In genomic region chr6:29553268-29554057, GRCh38 we compare ENCODE assay signal across 9 cellular contexts. TPM values are rescaled to one million over a fixed set of nuclear protein-coding genes. Genes with fewer than 3 reads are reported as not detected.
DNase-seq lines count a peak whose midpoint lies in the region; ATAC-seq and TF ChIP-seq lines count a peak whose summit lies in the region.
"Had no signal": no experiment of that assay in that cellular context is flagged by ENCODE, and none has a peak within 500 bp of the region (broad histone marks: within the 10 kb centered on the region; RNA-seq: fewer than 3 reads in every experiment).

No MANE protein-coding gene starts in this region.

- H3K9me3 ChIP-seq in right lobe of liver (no peaks in the 10 kb centered on the region), stomach (no peaks in the 10 kb centered on the region)

- no peak for TF ChIP-seq EP300 in stomach (IDR thresholded peaks at IDR 0.05)

- TF ChIP-seq CTCF in GM12865 (IDR thresholded peaks at IDR 0.05; ENCODE audit: insufficient read depth, low read depth, low read length, missing control alignments) (no peak), right lobe of liver (IDR thresholded peaks at IDR 0.05) (no peak), stomach (IDR thresholded peaks at IDR 0.05) (no peak)

- WGBS in right lobe of liver (ENCODE audit: insufficient coverage, low coverage, low lambda C conversion rate, missing lambda C conversion rate): 18% methylated on average over 22 of the region's 83 CpGs
- 4 to 6% (median 5%) methylated on average over 63 to 83 of the region's 83 CpGs for WGBS in stomach, 5 donors

- peak; percentile 54 to 72 (median 65) for ATAC-seq in right lobe of liver

- H3K27ac ChIP-seq in right lobe of liver: no peak overlapping the region
- H3K27ac ChIP-seq in stomach: peak overlapping the region in 3 of 5 donors; percentile 21 to 55 (median 54)

- H3K36me3 ChIP-seq in right lobe of liver (no peaks in the 10 kb centered on the region), stomach (no peaks in the 10 kb centered on the region)

- H3K4me1 ChIP-seq in right lobe of liver (peaks cover 0 to 11% (median 0%) of the 10 kb centered on the region in 4 donors), stomach (peaks cover 12 to 17% (median 15%) of the 10 kb centered on the region in 4 donors)

- H3K4me3 ChIP-seq in GM12865 (ENCODE audit: low read depth, low read length) (no peak overlapping the region), right lobe of liver (peak overlapping the region in 1 of 3 donors; percentile 26), stomach (peak overlapping the region; percentile 39 to 52 (median 45))

- DNase-seq in GM12865 (ENCODE audit: low read depth): peak; percentile 39
- DNase-seq in SK-N-DZ (ENCODE audit: low spot score): peak; percentile 23
- peak; percentile 14 for DNase-seq in dermis blood vessel endothelial cell
- DNase-seq in right lobe of liver: peak in 1 of 3 donors; percentile 54
- peak; percentile 45 for DNase-seq in stomach
- DNase-seq in NCI-H2107 treated with DMSO at 0.1 percent for 48 hours (lab: John Stamatoyannopoulos, UW; ENCODE audit: unreplicated experiment): no peak
- DNase-seq in middle frontal gyrus (ENCODE audit: extremely low spot score, low spot score): no peak
- no peak for DNase-seq in C1 segment of cervical spinal cord (lab: John Stamatoyannopoulos, UW)

- intact Hi-C loops in right lobe of liver (cut with DNase I) (no loop called here), stomach (cut with DNase I; ENCODE audit: low total_unique reads) (no loop called here)

- TF ChIP-seq POLR2A in right lobe of liver (IDR thresholded peaks at IDR 0.05) (no peak), stomach (IDR thresholded peaks at IDR 0.05) (no peak)

- H3K27me3 ChIP-seq in right lobe of liver (no peaks in the 10 kb centered on the region), stomach (peaks cover 3 to 60% (median 32%) of the 10 kb centered on the region in 3 donors)

RNA-seq across cellular contexts. Expression of gene UBD, which starts 6.1 kb away (rescaled TPM):
- not detected in 2 replicates for polyA plus RNA-seq in SK-N-DZ (2014; cell fraction: cytosol; rRNA removed)
- 0.77 TPM in 1 of 2 replicates, not detected in the other for polyA plus RNA-seq in SK-N-DZ (2014; cell fraction: nucleus; rRNA removed)
- total RNA-seq in dermis blood vessel endothelial cell (5.8 and 82.4 TPM in 2 replicates), right lobe of liver (100 to 1,000 TPM in 1 of 6 experiments, 10 to 100 TPM in 3, 1 to 10 TPM in 2; 2.2 to 189 (median 37.1) TPM), stomach (10 to 100 TPM in 1 of 5 donors, 1 to 10 TPM in 1, not detected in 3; 4.2 to 40.3 TPM)
- polyA plus RNA-seq in stomach: 10 to 100 TPM in 1 of 3 donors, 1 to 10 TPM in 2; 4.0 to 65.8 (median 7.7) TPM

RNA-seq across cellular contexts. Expression of gene OR2H2, which starts 31.5 kb away (rescaled TPM):
- not detected in 2 replicates for polyA plus RNA-seq in SK-N-DZ (2014; cell fraction: cytosol; rRNA removed)
- not detected in 2 replicates for polyA plus RNA-seq in SK-N-DZ (2014; cell fraction: nucleus; rRNA removed)
- total RNA-seq in dermis blood vessel endothelial cell: not detected in 2 replicates
- not detected for total RNA-seq in right lobe of liver
- not detected for total RNA-seq in stomach
- polyA plus RNA-seq in stomach: not detected
- total RNA-seq: liver had no signal
- polyA plus RNA-seq: liver had no signal

Comparison
In these comparisons a context has a peak if more than half of its experiments do, and no peak if none do; other contexts are left out.
1. DNase-seq: peak in GM12865 (single experiment), SK-N-DZ (single experiment), dermis blood vessel endothelial cell (single experiment) and stomach (single experiment); none in NCI-H2107 treated with DMSO at 0.1 percent for 48 hours (single experiment), middle frontal gyrus (single experiment) and C1 segment of cervical spinal cord (0 of 14).
2. H3K27ac ChIP-seq: peak in stomach (3 of 5); none in right lobe of liver (0 of 3).